7 cellular contexts compared by ENCODE assay signal in genomic region chr12:56839489-56840442, GRCh38.
DNase-seq lines count a peak whose midpoint lies in the region; TF ChIP-seq lines count a peak whose summit lies in the region.

No MANE protein-coding gene starts in this region.

- TF ChIP-seq CTCF in GM10248 (IDR thresholded peaks at IDR 0.05; ENCODE audit: control extremely low read depth, extremely low read depth, low read depth, missing control alignments): peak; percentile 70

- no peak overlapping the region for H3K4me3 ChIP-seq in Karpas-422 (ENCODE audit: low read length)

- DNase-seq in GM10248 (ENCODE audit: extremely low spot score) (peak; percentile 41), Karpas-422 (peak; percentile 82), globus pallidus (ENCODE audit: low spot score) (peak; percentile 62), posterior cingulate gyrus (peak in 9 of 10 donors; percentile 13 to 86 (median 32)), NCI-H2107 treated with DMSO at 0.1 percent for 48 hours (lab: John Stamatoyannopoulos, UW; ENCODE audit: unreplicated experiment) (no peak), mesenteric fat pad (ENCODE audit: low spot score) (no peak)
- DNase-seq in activated CD4-positive, alpha-beta T cell treated with anti-CD3 and anti-CD28 coated beads, Interleukin-2, amount 10 ng/mL, durations not matched to agents 24 days and 14 days: peak; percentile 71

- H3K4me3 Mint-ChIP-seq in activated CD4-positive, alpha-beta T cell treated with anti-CD3 and anti-CD28 coated beads, Interleukin-2, amount 10 ng/mL, durations not matched to agents 24 days and 14 days: no peak overlapping the region

- no peaks in the 10 kb centered on the region for H3K36me3 ChIP-seq in Karpas-422 (ENCODE audit: insufficient read depth, low read length)

- H3K9ac ChIP-seq in Karpas-422 (ENCODE audit: low read length): no peak overlapping the region

- no peaks in the 10 kb centered on the region for H3K36me3 Mint-ChIP-seq in activated CD4-positive, alpha-beta T cell treated with anti-CD3 and anti-CD28 coated beads, Interleukin-2, amount 10 ng/mL, durations not matched to agents 24 days and 14 days (ENCODE audit: low read depth)

- POLR2A ChIA-PET in GM10248 (lab: Yijun Ruan, JAX): interaction anchor here (0.5 kb wide), 1 partner anchor 272 kb away, joined by 5 read pairs; no protein-coding TSS in a partner anchor

- H3K27me3 ChIP-seq in Karpas-422 (ENCODE audit: low read length): no peaks in the 10 kb centered on the region

- no peaks in the 10 kb centered on the region for H3K9me2 ChIP-seq in Karpas-422 (replicated peaks; ENCODE audit: insufficient read depth, low read length)

- CTCF ChIA-PET in GM10248 (lab: Yijun Ruan, JAX): interaction anchor here (0.6 to 2.9 kb wide), 16 partner anchors 10 to 349 kb away, joined by 3 to 28 read pairs (median 4); a partner anchor contains a TSS

- H2AFZ ChIP-seq in Karpas-422 (ENCODE audit: low read length): no peak overlapping the region

- H3K27ac Mint-ChIP-seq in activated CD4-positive, alpha-beta T cell treated with anti-CD3 and anti-CD28 coated beads, Interleukin-2, amount 10 ng/mL, durations not matched to agents 24 days and 14 days: no peak overlapping the region

- peaks cover 8% of the 10 kb centered on the region for H3K27me3 Mint-ChIP-seq in activated CD4-positive, alpha-beta T cell treated with anti-CD3 and anti-CD28 coated beads, Interleukin-2, amount 10 ng/mL, durations not matched to agents 24 days and 14 days

- H3K4me1 ChIP-seq in Karpas-422 (ENCODE audit: low read length): peaks cover 14% of the 10 kb centered on the region

- H3K4me2 ChIP-seq in Karpas-422 (ENCODE audit: low read depth, low read length, poor library complexity, severe bottlenecking): no peak overlapping the region

- H3K9me3 ChIP-seq in Karpas-422 (ENCODE audit: low read length): no peaks in the 10 kb centered on the region

- intact Hi-C loops in activated CD4-positive, alpha-beta T cell treated with anti-CD3 and anti-CD28 coated beads, Interleukin-2, amount 10 ng/mL, durations not matched to agents 24 days and 14 days (cut with micrococcal nuclease): loop anchor here (5.0 kb wide), 1 partner anchor 947 kb away; no protein-coding TSS in a partner anchor
- intact Hi-C loops in posterior cingulate gyrus (cut with DNase I): loop anchor here (2.0 kb wide), 1 partner anchor 147 kb away; no protein-coding TSS in a partner anchor

- peaks cover 7% of the 10 kb centered on the region for H3K9me3 Mint-ChIP-seq in activated CD4-positive, alpha-beta T cell treated with anti-CD3 and anti-CD28 coated beads, Interleukin-2, amount 10 ng/mL, durations not matched to agents 24 days and 14 days

- peaks cover 9% of the 10 kb centered on the region for H3K4me1 Mint-ChIP-seq in activated CD4-positive, alpha-beta T cell treated with anti-CD3 and anti-CD28 coated beads, Interleukin-2, amount 10 ng/mL, durations not matched to agents 24 days and 14 days

- no peaks in the 10 kb centered on the region for H3K79me2 ChIP-seq in Karpas-422 (ENCODE audit: low read length)

- no peaks in the 10 kb centered on the region for H4K20me1 ChIP-seq in Karpas-422 (ENCODE audit: insufficient read depth, low read depth, low read length)

- H3K27ac ChIP-seq in Karpas-422 (ENCODE audit: low read length): no peak overlapping the region

Comparison
In these comparisons a context has a peak if more than half of its experiments do, and no peak if none do; other contexts are left out.
1. DNase-seq: peak in GM10248 (single experiment), Karpas-422 (single experiment), activated CD4-positive, alpha-beta T cell treated with anti-CD3 and anti-CD28 coated beads, Interleukin-2, amount 10 ng/mL, durations not matched to agents 24 days and 14 days (single experiment), globus pallidus (single experiment) and posterior cingulate gyrus (9 of 10); none in NCI-H2107 treated with DMSO at 0.1 percent for 48 hours (single experiment) and mesenteric fat pad (single experiment).